In genomic region chr7:21946228-21946709, GRCh38 we compare ENCODE assay signal across 8 cellular contexts. TPM values are rescaled to one million over a fixed set of nuclear protein-coding genes. Genes with fewer than 3 reads are reported as not detected.
DNase-seq lines count a peak whose midpoint lies in the region; ATAC-seq lines count a peak whose summit lies in the region.

No MANE protein-coding gene starts in this region.

- H3K27me3 ChIP-seq in iPS-20b (ENCODE audit: insufficient read depth, low read length), result no peaks in the 10 kb centered on the region
- H3K27me3 ChIP-seq in subcutaneous abdominal adipose tissue (ENCODE audit: control insufficient read depth in 5 of 5, insufficient read depth in 4 of 5, low read length in 5 of 5), result no peaks in the 10 kb centered on the region

- peaks cover 21% of the 10 kb centered on the region for H3K36me3 Mint-ChIP-seq in activated CD4-positive, alpha-beta T cell treated with anti-CD3 and anti-CD28 coated beads, Interleukin-2, amount 10 ng/mL, durations not matched to agents 24 days and 14 days (ENCODE audit: low read depth)
- H3K36me3 Mint-ChIP-seq in activated CD4-positive, alpha-beta memory T cell treated with anti-CD3 and anti-CD28 coated beads, Interleukin-2, amount 10 ng/mL, durations not matched to agents 7 days and 5 days (ENCODE audit: low read depth), result peaks cover 3% of the 10 kb centered on the region

- H3K4me3 ChIP-seq in iPS-20b (ENCODE audit: low read length), result peak overlapping the region; percentile 87; the same call in 1 of the 2 replicates
- peak overlapping the region; percentile 15 to 88 (median 69) for H3K4me3 ChIP-seq in subcutaneous abdominal adipose tissue (ENCODE audit: low read depth in 1 of 5, low read length in 5 of 5)

- H3K27ac ChIP-seq in iPS-20b (ENCODE audit: low read length) (peak overlapping the region; percentile 70), subcutaneous abdominal adipose tissue (ENCODE audit: low read depth, low read length) (peak overlapping the region; percentile 19)

- H3K36me3 ChIP-seq in iPS-20b (ENCODE audit: insufficient read depth, low read depth, low read length) (peaks cover 16% of the 10 kb centered on the region; the same call in 1 of the 2 replicates), subcutaneous abdominal adipose tissue (ENCODE audit: control insufficient read depth in 5 of 5, insufficient read depth in 5 of 5, low read length in 5 of 5) (no peaks in the 10 kb centered on the region)

- POLR2A ChIA-PET in activated CD4-positive, alpha-beta memory T cell treated with anti-CD3 and anti-CD28 coated beads, Interleukin-2, amount 10 ng/mL, durations not matched to agents 7 days and 5 days (lab: Charles Lee), result interaction anchor here (0.8 to 2.3 kb wide), 6 partner anchors 9 to 1235 kb away, joined by 3 to 13 read pairs (median 6); no protein-coding TSS in a partner anchor

- H3K9me3 Mint-ChIP-seq in activated CD4-positive, alpha-beta T cell treated with anti-CD3 and anti-CD28 coated beads, Interleukin-2, amount 10 ng/mL, durations not matched to agents 24 days and 14 days, result no peaks in the 10 kb centered on the region
- H3K9me3 Mint-ChIP-seq in activated CD4-positive, alpha-beta memory T cell treated with anti-CD3 and anti-CD28 coated beads, Interleukin-2, amount 10 ng/mL, durations not matched to agents 7 days and 5 days, result no peaks in the 10 kb centered on the region

- H3K9ac ChIP-seq in iPS-20b (ENCODE audit: low read depth, low read length) (peak overlapping the region; percentile 82), subcutaneous abdominal adipose tissue (ENCODE audit: low read length in 5 of 5) (no peak overlapping the region)

- H3K27ac Mint-ChIP-seq in activated CD4-positive, alpha-beta T cell treated with anti-CD3 and anti-CD28 coated beads, Interleukin-2, amount 10 ng/mL, durations not matched to agents 24 days and 14 days, result peak overlapping the region; percentile 95
- peak overlapping the region; percentile 66 for H3K27ac Mint-ChIP-seq in activated CD4-positive, alpha-beta memory T cell treated with anti-CD3 and anti-CD28 coated beads, Interleukin-2, amount 10 ng/mL, durations not matched to agents 7 days and 5 days

- H3K9me3 ChIP-seq in iPS-20b (ENCODE audit: insufficient read depth, low read depth, low read length), result no peaks in the 10 kb centered on the region
- no peaks in the 10 kb centered on the region for H3K9me3 ChIP-seq in subcutaneous abdominal adipose tissue (ENCODE audit: control insufficient read depth in 5 of 5, low read length in 5 of 5)

- H3K4me3 Mint-ChIP-seq in activated CD4-positive, alpha-beta T cell treated with anti-CD3 and anti-CD28 coated beads, Interleukin-2, amount 10 ng/mL, durations not matched to agents 24 days and 14 days, result peak overlapping the region; percentile 96
- peak overlapping the region; percentile 83 for H3K4me3 Mint-ChIP-seq in activated CD4-positive, alpha-beta memory T cell treated with anti-CD3 and anti-CD28 coated beads, Interleukin-2, amount 10 ng/mL, durations not matched to agents 7 days and 5 days

- CTCF ChIA-PET in activated CD4-positive, alpha-beta memory T cell treated with anti-CD3 and anti-CD28 coated beads, Interleukin-2, amount 10 ng/mL, durations not matched to agents 7 days and 5 days (lab: Charles Lee), result interaction anchor here (1.1 kb wide), 1 partner anchor 47 kb away, joined by 3 read pairs; no protein-coding TSS in a partner anchor

- peaks cover 16% of the 10 kb centered on the region for H3K27me3 Mint-ChIP-seq in activated CD4-positive, alpha-beta T cell treated with anti-CD3 and anti-CD28 coated beads, Interleukin-2, amount 10 ng/mL, durations not matched to agents 24 days and 14 days
- H3K27me3 Mint-ChIP-seq in activated CD4-positive, alpha-beta memory T cell treated with anti-CD3 and anti-CD28 coated beads, Interleukin-2, amount 10 ng/mL, durations not matched to agents 7 days and 5 days, result peaks cover 9% of the 10 kb centered on the region

- intact Hi-C loops in activated CD4-positive, alpha-beta T cell treated with anti-CD3 and anti-CD28 coated beads, Interleukin-2, amount 10 ng/mL, durations not matched to agents 24 days and 14 days (cut with micrococcal nuclease), result loop anchor here (2.0 to 10.0 kb wide), 3 partner anchors 55 to 1649 kb away; partner anchors contain the start of gene CCDC126

- ATAC-seq in GM18519 (IDR thresholded peaks at IDR 0.05; ENCODE audit: low FRiP score, unreplicated experiment), result no peak

- H3K4me1 Mint-ChIP-seq in activated CD4-positive, alpha-beta T cell treated with anti-CD3 and anti-CD28 coated beads, Interleukin-2, amount 10 ng/mL, durations not matched to agents 24 days and 14 days, result peaks cover 56% of the 10 kb centered on the region
- peaks cover 62% of the 10 kb centered on the region for H3K4me1 Mint-ChIP-seq in activated CD4-positive, alpha-beta memory T cell treated with anti-CD3 and anti-CD28 coated beads, Interleukin-2, amount 10 ng/mL, durations not matched to agents 7 days and 5 days

- H3K4me1 ChIP-seq in iPS-20b (ENCODE audit: insufficient read depth, low read length), result peaks cover 27% of the 10 kb centered on the region
- H3K4me1 ChIP-seq in subcutaneous abdominal adipose tissue (ENCODE audit: control insufficient read depth in 5 of 5, insufficient read depth in 5 of 5, low read length in 5 of 5), result peaks cover 0 to 35% (median 22%) of the 10 kb centered on the region in 5 donors

- no peak for DNase-seq in activated CD4-positive, alpha-beta T cell treated with anti-CD3 and anti-CD28 coated beads, Interleukin-2, amount 10 ng/mL, durations not matched to agents 24 days and 14 days
- no peak for DNase-seq in activated CD4-positive, alpha-beta T cell treated with anti-CD3 and anti-CD28 coated beads, Interleukin-2, amount 50 U/mL, for 1 hour
- no peak for DNase-seq in activated CD4-positive, alpha-beta memory T cell treated with anti-CD3 and anti-CD28 coated beads, Interleukin-2, amount 10 ng/mL, durations not matched to agents 7 days and 5 days
- DNase-seq in H4 (ENCODE audit: low spot score), result no peak
- DNase-seq in stimulated activated naive CD4-positive, alpha-beta T cell treated with Interleukin-2 at 50 U/mL for 16 hours (lab: John Stamatoyannopoulos, UW), result no peak

RNA-seq across cellular contexts. Expression of gene CDCA7L, which starts 0.6 kb away (rescaled TPM):
- 111 and 114 TPM in 2 replicates for total RNA-seq in activated CD4-positive, alpha-beta T cell treated with anti-CD3 and anti-CD28 coated beads, Interleukin-2, amount 10 ng/mL, durations not matched to agents 24 days and 14 days
- total RNA-seq in activated CD4-positive, alpha-beta memory T cell treated with anti-CD3 and anti-CD28 coated beads, Interleukin-2, amount 10 ng/mL, durations not matched to agents 7 days and 5 days, result 10 to 100 TPM; 38.8 to 48.2 TPM
- total RNA-seq in H4 (2014; rRNA removed; shearing (Covaris generic)), result 109 and 114 TPM in 2 replicates
